ENCODE assay signal across 16 cellular contexts in genomic region chr17:41739661-41740352, GRCh38. TPM values are rescaled to one million over a fixed set of nuclear protein-coding genes. Genes with fewer than 3 reads are reported as not detected.
DNase-seq lines count a peak whose midpoint lies in the region; ATAC-seq, FAIRE-seq and TF ChIP-seq lines count a peak whose summit lies in the region.
"Had no signal": no experiment of that assay in that cellular context is flagged by ENCODE, and none has a peak within 500 bp of the region (broad histone marks: within the 10 kb centered on the region; RNA-seq: fewer than 3 reads in every experiment).

No MANE protein-coding gene starts in this region.

- H3K27me3 ChIP-seq in endocrine pancreas (ENCODE audit: control insufficient read depth, insufficient read depth, low read length) (no peaks in the 10 kb centered on the region), pancreas (peaks cover 0 to 12% (median 3%) of the 10 kb centered on the region in 4 donors)

- TF ChIP-seq CTCF in pancreas (IDR thresholded peaks at IDR 0.05): no peak

- intact Hi-C loops in pancreas (cut with DNase I): loop anchor here in 2 of 3 donors (5.0 to 10.0 kb wide), 3 partner anchors 62 to 215 kb away; no protein-coding TSS in a partner anchor

- FAIRE-seq in pancreas (lab: Jason Lieb, UNC): no peak

- ATAC-seq in pancreas (peak in 3 of 4 donors; percentile 7 to 31 (median 10)), GM21723 (IDR thresholded peaks at IDR 0.05; ENCODE audit: unreplicated experiment) (no peak), GM18520 (IDR thresholded peaks at IDR 0.05; ENCODE audit: unreplicated experiment) (no peak), HG02938 (IDR thresholded peaks at IDR 0.05; ENCODE audit: unreplicated experiment) (no peak)
- ATAC-seq: lower lobe of right lung had no signal

- H3K36me3 ChIP-seq in endocrine pancreas (ENCODE audit: control insufficient read depth, insufficient read depth, low read length) (no peaks in the 10 kb centered on the region), pancreas (no peaks in the 10 kb centered on the region)
- H3K36me3 ChIP-seq: lower lobe of right lung had no signal

- DNase-seq in GM03348 (ENCODE audit: low spot score) (peak; percentile 52), NCI-H345 (lab: John Stamatoyannopoulos, UW) (peak; percentile 74), pancreas (peak in 1 of 6 donors; percentile 16)
- DNase-seq: activated CD4-positive, alpha-beta T cell treated with anti-CD3 and anti-CD28 coated beads for 48 hours; activated effector memory CD4-positive, alpha-beta T cell treated with Interleukin-2 at 50 U/mL for 16 hours; cerebellar nuclear complex; KG1; lower lobe of right lung; NCI-H524; stimulated activated CD4-positive, alpha-beta T cell treated with anti-CD3 and anti-CD28 coated beads, Interleukin-1b, Interleukin-23, amount 100 ng/mL, for 48 hours had no signal

- no peak overlapping the region for H3K4me3 ChIP-seq in endocrine pancreas (ENCODE audit: control insufficient read depth, insufficient read depth, low read length)
- no peak overlapping the region for H3K4me3 ChIP-seq in pancreas
- H3K4me3 ChIP-seq: lower lobe of right lung had no signal

- peak overlapping the region; percentile 60 for H3K9ac ChIP-seq in endocrine pancreas (ENCODE audit: control insufficient read depth, insufficient read depth, low read length)
- H3K9ac ChIP-seq: parathyroid adenoma had no signal

- 57 to 61% methylated on average over 9 of the region's 9 CpGs for WGBS in pancreas, 2 donors

- H3K4me1 ChIP-seq in endocrine pancreas (ENCODE audit: control insufficient read depth, insufficient read depth, low read length): no peaks in the 10 kb centered on the region
- peaks cover 6 to 11% (median 7%) of the 10 kb centered on the region in 3 donors for H3K4me1 ChIP-seq in pancreas

- peak overlapping the region in 2 of 4 donors; percentile 54 to 60 for H3K27ac ChIP-seq in pancreas
- H3K27ac ChIP-seq: lower lobe of right lung, parathyroid adenoma had no signal

- H3K9me3 ChIP-seq in endocrine pancreas (ENCODE audit: control insufficient read depth, low read length): no peaks in the 10 kb centered on the region
- no peaks in the 10 kb centered on the region for H3K9me3 ChIP-seq in pancreas
- H3K9me3 ChIP-seq: lower lobe of right lung had no signal

RNA-seq across cellular contexts. Expression of gene HAP1, which starts 5.4 kb away (rescaled TPM):
- 1 to 10 TPM in 3 of 6 donors, under 1 TPM in 3; 0.13 to 1.6 (median 0.84) TPM for total RNA-seq in pancreas
- polyA plus RNA-seq in pancreas: 1 to 10 TPM; 2.6 to 4.2 TPM

RNA-seq across cellular contexts. Expression of gene GAST, which starts 27.7 kb away (rescaled TPM):
- not detected for total RNA-seq in pancreas
- not detected for polyA plus RNA-seq in pancreas
- total RNA-seq: lower lobe of right lung, SK-MEL-5 had no signal

RNA-seq across cellular contexts. Expression of gene JUP, which starts 46.7 kb away (rescaled TPM):
- 10 to 100 TPM; 31.1 to 93.5 (median 42.0) TPM for total RNA-seq in pancreas
- 10 to 100 TPM; 46.8 to 50.4 TPM for polyA plus RNA-seq in pancreas

RNA-seq across cellular contexts. Expression of gene EIF1, which starts 51.1 kb away (rescaled TPM):
- total RNA-seq in pancreas: 100 to 1,000 TPM; 421 to 934 (median 592) TPM
- 100 to 1,000 TPM; 316 to 590 TPM for polyA plus RNA-seq in pancreas

Comparison
In these comparisons a context has a peak if more than half of its experiments do, and no peak if none do; other contexts are left out.
1. ATAC-seq: peak in pancreas (3 of 4); none in GM21723 (single experiment), GM18520 (single experiment) and HG02938 (single experiment).